In genomic region chr9:76926324-76926731, GRCh38 we compare ENCODE assay signal across 15 cellular contexts. TPM values are rescaled to one million over a fixed set of nuclear protein-coding genes. Genes with fewer than 3 reads are reported as not detected.
DNase-seq lines count a peak whose midpoint lies in the region; ATAC-seq and TF ChIP-seq lines count a peak whose summit lies in the region.
"Had no signal": no experiment of that assay in that cellular context is flagged by ENCODE, and none has a peak within 500 bp of the region (broad histone marks: within the 10 kb centered on the region; RNA-seq: fewer than 3 reads in every experiment).

No MANE protein-coding gene starts in this region.

- peaks cover 18% of the 10 kb centered on the region for H3K4me1 Mint-ChIP-seq in osteocyte (ENCODE audit: unreplicated experiment)
- H3K4me1 Mint-ChIP-seq: naive thymus-derived CD8-positive, alpha-beta T cell had no signal

- DNase-seq in EH (ENCODE audit: low read depth): peak; percentile 92
- DNase-seq in RKO (ENCODE audit: low spot score): peak; percentile 21
- DNase-seq in dermis blood vessel endothelial cell: peak; percentile 5
- DNase-seq in osteocyte (ENCODE audit: extremely low spot score, unreplicated experiment): no peak
- DNase-seq in SIG-M5 (lab: John Stamatoyannopoulos, UW): no peak
- no peak for DNase-seq in midbrain (lab: John Stamatoyannopoulos, UW)
- DNase-seq: activated CD8-positive, alpha-beta T cell treated with anti-CD3 and anti-CD28 coated beads for 36 hours; activated naive CD4-positive, alpha-beta T cell treated with anti-CD3 and anti-CD28 coated beads for 36 hours; CD8-positive, alpha-beta T cell; cortex of kidney; naive thymus-derived CD8-positive, alpha-beta T cell; NCI-H2171 had no signal

- H3K9me3 Mint-ChIP-seq in osteocyte (ENCODE audit: unreplicated experiment): no peaks in the 10 kb centered on the region
- H3K9me3 Mint-ChIP-seq: activated CD8-positive, alpha-beta T cell treated with anti-CD3 and anti-CD28 coated beads for 36 hours; activated naive CD4-positive, alpha-beta T cell treated with anti-CD3 and anti-CD28 coated beads for 36 hours; CD8-positive, alpha-beta T cell; T-helper 1 cell treated with Interleukin-12 subunit alpha and Interleukin-12 subunit beta and Interleukin-4 antibody, amounts not matched to agents 30 μg/mL and 1 μg/mL, for 36 hours had no signal

- ATAC-seq in HG03175 (IDR thresholded peaks at IDR 0.05; ENCODE audit: unreplicated experiment) (no peak), HG03280 (IDR thresholded peaks at IDR 0.05; ENCODE audit: unreplicated experiment) (no peak)
- ATAC-seq: activated CD8-positive, alpha-beta T cell treated with anti-CD3 and anti-CD28 coated beads for 36 hours; CD8-positive, alpha-beta T cell; naive thymus-derived CD8-positive, alpha-beta T cell had no signal

- no peak for TF ChIP-seq CTCF in osteocyte (IDR thresholded peaks at IDR 0.05)

- peak overlapping the region; percentile 69 for H3K27ac Mint-ChIP-seq in osteocyte (ENCODE audit: unreplicated experiment)
- H3K27ac Mint-ChIP-seq: activated CD8-positive, alpha-beta T cell treated with anti-CD3 and anti-CD28 coated beads for 36 hours; activated naive CD4-positive, alpha-beta T cell treated with anti-CD3 and anti-CD28 coated beads for 36 hours; CD8-positive, alpha-beta T cell; naive thymus-derived CD8-positive, alpha-beta T cell; T-helper 1 cell treated with Interleukin-12 subunit alpha and Interleukin-12 subunit beta and Interleukin-4 antibody, amounts not matched to agents 30 μg/mL and 1 μg/mL, for 36 hours had no signal

- H3K36me3 Mint-ChIP-seq in osteocyte (ENCODE audit: unreplicated experiment): no peaks in the 10 kb centered on the region
- H3K36me3 Mint-ChIP-seq: CD8-positive, alpha-beta T cell; naive thymus-derived CD8-positive, alpha-beta T cell had no signal

- peaks cover 5% of the 10 kb centered on the region for H3K27me3 Mint-ChIP-seq in osteocyte (ENCODE audit: unreplicated experiment)
- H3K27me3 Mint-ChIP-seq: activated CD8-positive, alpha-beta T cell treated with anti-CD3 and anti-CD28 coated beads for 36 hours had no signal

- H3K4me3 Mint-ChIP-seq in osteocyte (ENCODE audit: unreplicated experiment): no peak overlapping the region
- H3K4me3 Mint-ChIP-seq: activated CD8-positive, alpha-beta T cell treated with anti-CD3 and anti-CD28 coated beads for 36 hours; activated naive CD4-positive, alpha-beta T cell treated with anti-CD3 and anti-CD28 coated beads for 36 hours; CD8-positive, alpha-beta T cell; naive thymus-derived CD8-positive, alpha-beta T cell; T-helper 1 cell treated with Interleukin-12 subunit alpha and Interleukin-12 subunit beta and Interleukin-4 antibody, amounts not matched to agents 30 μg/mL and 1 μg/mL, for 36 hours had no signal

RNA-seq across cellular contexts. Expression of gene PRUNE2, which starts 20.4 kb away (rescaled TPM):
- total RNA-seq in dermis blood vessel endothelial cell (7.8 and 22.4 TPM in 2 replicates), osteocyte (1.0 and 1.3 TPM in 2 replicates)
- total RNA-seq: CD8-positive, alpha-beta T cell; naive thymus-derived CD8-positive, alpha-beta T cell had no signal

Comparison
In these comparisons a context has a peak if more than half of its experiments do, and no peak if none do; other contexts are left out.
1. DNase-seq: peak in EH (single experiment), RKO (single experiment) and dermis blood vessel endothelial cell (single experiment); none in osteocyte (single experiment), SIG-M5 (single experiment) and midbrain (single experiment).